In the genomic region with DNA sequence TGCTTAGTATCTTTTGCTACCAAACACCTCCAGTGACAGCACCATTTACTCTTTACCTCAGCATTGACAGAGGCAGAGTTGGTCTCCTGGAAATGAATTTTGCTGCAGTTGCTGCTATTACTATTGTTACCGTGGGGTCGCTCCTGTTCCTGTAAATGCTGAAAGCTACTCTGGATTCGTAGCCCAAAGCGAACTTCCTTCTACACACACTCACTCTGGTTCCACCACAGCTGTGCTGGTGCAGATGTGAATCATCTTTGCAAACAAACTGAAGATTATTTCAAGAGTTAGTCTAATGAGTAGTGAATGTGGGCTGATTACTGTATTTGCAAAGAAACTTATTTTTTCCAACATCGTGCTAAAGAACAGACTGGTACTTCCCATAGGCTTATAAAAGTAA, we compare ENCODE assay signal across 1 cellular context.
TF ChIP-seq lines count a peak whose summit lies in the region.

No MANE protein-coding gene starts in this region.

TF ChIP-seq in H1, 55 proteins besides CTCF, POLR2A, EP300 and RAD21 (continued from another document):
- TF ChIP-seq PHF8 (conservative IDR thresholded peaks at IDR 0.05; ENCODE audit: low read depth, low read length) = no peak
- no peak for TF ChIP-seq MAFK (IDR thresholded peaks at IDR 0.05; ENCODE audit: low read depth, low read length)
- TF ChIP-seq ATF3 (IDR thresholded peaks at IDR 0.05; ENCODE audit: insufficient read depth, low read depth, low read length) = no peak
- no peak for TF ChIP-seq TEAD4 (IDR thresholded peaks at IDR 0.05; ENCODE audit: low read depth, low read length)
- TF ChIP-seq POLR2AphosphoS5 (IDR thresholded peaks at IDR 0.05; ENCODE audit: low read depth, low read length) = no peak
- no peak for TF ChIP-seq NRF1 (IDR thresholded peaks at IDR 0.05; ENCODE audit: low read depth, low read length)
- no peak for TF ChIP-seq SP1 (IDR thresholded peaks at IDR 0.05; ENCODE audit: low read depth, low read length)
- TF ChIP-seq JUN (IDR thresholded peaks at IDR 0.05; ENCODE audit: low read depth, low read length) = no peak
- no peak for TF ChIP-seq E2F6 (IDR thresholded peaks at IDR 0.05)
